12 cellular contexts compared by ENCODE assay signal in genomic region chr12:127811988-127812387, GRCh38.
DNase-seq lines count a peak whose midpoint lies in the region; FAIRE-seq and TF ChIP-seq lines count a peak whose summit lies in the region.
"Had no signal": no experiment of that assay in that cellular context is flagged by ENCODE, and none has a peak within 500 bp of the region (broad histone marks: within the 10 kb centered on the region; RNA-seq: fewer than 3 reads in every experiment).

No MANE protein-coding gene starts in this region.

- H3K9me3 ChIP-seq in tibial nerve = no peaks in the 10 kb centered on the region

- 7% methylated on average over 7 of the region's 7 CpGs for WGBS in tibial nerve, 2 donors

- no peak overlapping the region for H3K27ac ChIP-seq in tibial nerve
- H3K27ac ChIP-seq: spleen had no signal

- H3K4me1 ChIP-seq in tibial nerve = peaks cover 0 to 17% (median 0%) of the 10 kb centered on the region in 4 donors
- H3K4me1 ChIP-seq: spleen had no signal

- H3K4me3 ChIP-seq in foreskin fibroblast (ENCODE audit: low read depth in 1 of 2, low read length in 2 of 2) (no peak overlapping the region), tibial nerve (no peak overlapping the region)
- H3K4me3 ChIP-seq: K562, spleen had no signal

- H3K27me3 ChIP-seq in tibial nerve = no peaks in the 10 kb centered on the region
- H3K27me3 ChIP-seq: spleen had no signal

- no peak for FAIRE-seq in urothelium cell line (lab: Jason Lieb, UNC)
- FAIRE-seq: GM18507, K562 had no signal

- TF ChIP-seq POLR2A in tibial nerve (IDR thresholded peaks at IDR 0.05) = no peak

- no peaks in the 10 kb centered on the region for H3K36me3 ChIP-seq in tibial nerve
- H3K36me3 ChIP-seq: spleen had no signal

- TF ChIP-seq CTCF in foreskin fibroblast (IDR thresholded peaks at IDR 0.05; ENCODE audit: low read depth, low read length) = no peak
- no peak for TF ChIP-seq CTCF in tibial nerve (IDR thresholded peaks at IDR 0.05)

- peak; percentile 54 for DNase-seq in EL
- peak; percentile 70 for DNase-seq in NCI-H748 treated with DMSO at 0.1 percent for 48 hours (lab: John Stamatoyannopoulos, UW)
- peak; percentile 27 to 79 for DNase-seq in foreskin fibroblast
- DNase-seq in occipital lobe (lab: John Stamatoyannopoulos, UW) = peak; percentile 25
- DNase-seq in NCI-H2227 treated with DMSO at 0.1 percent for 48 hours (lab: John Stamatoyannopoulos, UW) = no peak
- DNase-seq in activated naive CD4-positive, alpha-beta T cell (lab: John Stamatoyannopoulos, UW) = no peak
- DNase-seq in tibial nerve (ENCODE audit: low spot score in 2 of 2) = no peak
- no peak for DNase-seq in urothelium cell line (ENCODE audit: low spot score)
- DNase-seq: activated CD8-positive, alpha-beta T cell treated with anti-CD3 and anti-CD28 coated beads, Interleukin-2, amount 10 ng/mL, durations not matched to agents 7 days and 5 days; spleen had no signal

- TF ChIP-seq EP300 in tibial nerve (IDR thresholded peaks at IDR 0.05) = no peak

Comparison
In these comparisons a context has a peak if more than half of its experiments do, and no peak if none do; other contexts are left out.
1. DNase-seq: peak in EL (single experiment), NCI-H748 treated with DMSO at 0.1 percent for 48 hours (single experiment), foreskin fibroblast (2 of 2) and occipital lobe (single experiment); none in NCI-H2227 treated with DMSO at 0.1 percent for 48 hours (single experiment), activated naive CD4-positive, alpha-beta T cell (0 of 4), tibial nerve (0 of 2) and urothelium cell line (single experiment).